In the genomic region with DNA sequence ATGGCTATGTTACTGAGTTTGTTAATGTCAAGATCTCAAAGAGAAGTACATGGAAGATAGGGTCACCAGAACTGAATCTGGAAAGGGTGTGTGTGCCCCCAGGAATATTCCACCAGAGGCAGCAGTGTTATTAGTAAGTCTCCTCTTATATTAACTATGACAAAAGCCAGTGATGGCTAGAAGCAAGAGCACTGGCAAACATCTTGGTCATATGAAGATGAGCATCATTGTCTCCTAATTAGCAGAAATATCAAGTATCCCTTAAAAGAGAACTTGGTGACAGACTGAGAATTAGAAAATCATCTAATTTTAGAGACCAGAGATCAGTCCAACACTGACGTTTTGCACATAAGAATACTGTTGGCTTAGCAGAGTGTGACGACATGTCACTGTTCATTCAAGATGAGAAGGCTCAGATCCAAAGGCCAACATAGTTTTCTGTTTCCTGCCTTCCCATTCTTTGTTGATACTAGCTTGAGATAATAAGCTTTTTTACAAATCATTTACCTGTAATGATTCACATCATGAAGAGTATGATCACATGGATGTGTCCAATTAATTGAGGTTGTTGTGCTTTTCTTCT, we compare ENCODE assay signal across 1 cellular context.
A peak's percentile ranks its signal among the peaks of the same experiment; 100 is the strongest.
TF ChIP-seq lines count a peak whose summit lies in the region.

No MANE protein-coding gene starts in this region.

TF ChIP-seq in HepG2, 621 proteins besides CTCF, POLR2A, EP300 and RAD21 (continued from another document and continues in another):
- TF ChIP-seq, protein P1, sequence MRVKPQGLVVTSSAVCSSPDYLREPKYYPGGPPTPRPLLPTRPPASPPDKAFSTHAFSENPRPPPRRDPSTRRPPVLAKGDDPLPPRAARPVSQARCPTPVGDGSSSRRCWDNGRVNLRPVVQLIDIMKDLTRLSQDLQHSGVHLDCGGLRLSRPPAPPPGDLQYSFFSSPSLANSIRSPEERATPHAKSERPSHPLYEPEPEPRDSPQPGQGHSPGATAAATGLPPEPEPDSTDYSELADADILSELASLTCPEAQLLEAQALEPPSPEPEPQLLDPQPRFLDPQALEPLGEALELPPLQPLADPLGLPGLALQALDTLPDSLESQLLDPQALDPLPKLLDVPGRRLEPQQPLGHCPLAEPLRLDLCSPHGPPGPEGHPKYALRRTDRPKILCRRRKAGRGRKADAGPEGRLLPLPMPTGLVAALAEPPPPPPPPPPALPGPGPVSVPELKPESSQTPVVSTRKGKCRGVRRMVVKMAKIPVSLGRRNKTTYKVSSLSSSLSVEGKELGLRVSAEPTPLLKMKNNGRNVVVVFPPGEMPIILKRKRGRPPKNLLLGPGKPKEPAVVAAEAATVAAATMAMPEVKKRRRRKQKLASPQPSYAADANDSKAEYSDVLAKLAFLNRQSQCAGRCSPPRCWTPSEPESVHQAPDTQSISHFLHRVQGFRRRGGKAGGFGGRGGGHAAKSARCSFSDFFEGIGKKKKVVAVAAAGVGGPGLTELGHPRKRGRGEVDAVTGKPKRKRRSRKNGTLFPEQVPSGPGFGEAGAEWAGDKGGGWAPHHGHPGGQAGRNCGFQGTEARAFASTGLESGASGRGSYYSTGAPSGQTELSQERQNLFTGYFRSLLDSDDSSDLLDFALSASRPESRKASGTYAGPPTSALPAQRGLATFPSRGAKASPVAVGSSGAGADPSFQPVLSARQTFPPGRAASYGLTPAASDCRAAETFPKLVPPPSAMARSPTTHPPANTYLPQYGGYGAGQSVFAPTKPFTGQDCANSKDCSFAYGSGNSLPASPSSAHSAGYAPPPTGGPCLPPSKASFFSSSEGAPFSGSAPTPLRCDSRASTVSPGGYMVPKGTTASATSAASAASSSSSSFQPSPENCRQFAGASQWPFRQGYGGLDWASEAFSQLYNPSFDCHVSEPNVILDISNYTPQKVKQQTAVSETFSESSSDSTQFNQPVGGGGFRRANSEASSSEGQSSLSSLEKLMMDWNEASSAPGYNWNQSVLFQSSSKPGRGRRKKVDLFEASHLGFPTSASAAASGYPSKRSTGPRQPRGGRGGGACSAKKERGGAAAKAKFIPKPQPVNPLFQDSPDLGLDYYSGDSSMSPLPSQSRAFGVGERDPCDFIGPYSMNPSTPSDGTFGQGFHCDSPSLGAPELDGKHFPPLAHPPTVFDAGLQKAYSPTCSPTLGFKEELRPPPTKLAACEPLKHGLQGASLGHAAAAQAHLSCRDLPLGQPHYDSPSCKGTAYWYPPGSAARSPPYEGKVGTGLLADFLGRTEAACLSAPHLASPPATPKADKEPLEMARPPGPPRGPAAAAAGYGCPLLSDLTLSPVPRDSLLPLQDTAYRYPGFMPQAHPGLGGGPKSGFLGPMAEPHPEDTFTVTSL (CRISPR knock-in tag; IDR thresholded peaks at IDR 0.05; ENCODE audit: borderline replicate concordance) = 0 out of 2 replicates have a peak, but pooled peaks have one; percentile 18
- TF ChIP-seq ERF (CRISPR knock-in tag; IDR thresholded peaks at IDR 0.05) (no peak), SP2 (CRISPR knock-in tag; IDR thresholded peaks at IDR 0.05) (no peak), ZNF230 (CRISPR knock-in tag; IDR thresholded peaks at IDR 0.05) (no peak), ZBTB42 (CRISPR knock-in tag; IDR thresholded peaks at IDR 0.05) (no peak), ZNF552 (CRISPR knock-in tag; IDR thresholded peaks at IDR 0.05; ENCODE audit: borderline replicate concordance) (no peak), KDM3A (CRISPR knock-in tag; IDR thresholded peaks at IDR 0.05; ENCODE audit: low read depth) (no peak), IRF2 (CRISPR knock-in tag; IDR thresholded peaks at IDR 0.05) (no peak), FOXC1 (CRISPR knock-in tag; IDR thresholded peaks at IDR 0.05; ENCODE audit: borderline replicate concordance) (no peak), ELF3 (CRISPR knock-in tag; IDR thresholded peaks at IDR 0.05) (0 out of 2 replicates have a peak, but pooled peaks have one; percentile 20), TRIM24 (CRISPR knock-in tag; IDR thresholded peaks at IDR 0.05) (no peak), ZNF30 (CRISPR knock-in tag; IDR thresholded peaks at IDR 0.05) (no peak), NRL (CRISPR knock-in tag; IDR thresholded peaks at IDR 0.05; ENCODE audit: borderline replicate concordance) (no peak), DPF2 (CRISPR knock-in tag; IDR thresholded peaks at IDR 0.05; ENCODE audit: borderline replicate concordance, low read depth) (0 out of 2 replicates have a peak, but pooled peaks have one; percentile 35), ZNF367 (CRISPR knock-in tag; IDR thresholded peaks at IDR 0.05; ENCODE audit: borderline replicate concordance) (no peak), ADNP (CRISPR knock-in tag; IDR thresholded peaks at IDR 0.05) (no peak)
- TF ChIP-seq, protein P2, sequence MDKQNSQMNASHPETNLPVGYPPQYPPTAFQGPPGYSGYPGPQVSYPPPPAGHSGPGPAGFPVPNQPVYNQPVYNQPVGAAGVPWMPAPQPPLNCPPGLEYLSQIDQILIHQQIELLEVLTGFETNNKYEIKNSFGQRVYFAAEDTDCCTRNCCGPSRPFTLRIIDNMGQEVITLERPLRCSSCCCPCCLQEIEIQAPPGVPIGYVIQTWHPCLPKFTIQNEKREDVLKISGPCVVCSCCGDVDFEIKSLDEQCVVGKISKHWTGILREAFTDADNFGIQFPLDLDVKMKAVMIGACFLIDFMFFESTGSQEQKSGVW (CRISPR knock-in tag; IDR thresholded peaks at IDR 0.05; ENCODE audit: borderline replicate concordance) = no peak
- TF ChIP-seq, protein P3, sequence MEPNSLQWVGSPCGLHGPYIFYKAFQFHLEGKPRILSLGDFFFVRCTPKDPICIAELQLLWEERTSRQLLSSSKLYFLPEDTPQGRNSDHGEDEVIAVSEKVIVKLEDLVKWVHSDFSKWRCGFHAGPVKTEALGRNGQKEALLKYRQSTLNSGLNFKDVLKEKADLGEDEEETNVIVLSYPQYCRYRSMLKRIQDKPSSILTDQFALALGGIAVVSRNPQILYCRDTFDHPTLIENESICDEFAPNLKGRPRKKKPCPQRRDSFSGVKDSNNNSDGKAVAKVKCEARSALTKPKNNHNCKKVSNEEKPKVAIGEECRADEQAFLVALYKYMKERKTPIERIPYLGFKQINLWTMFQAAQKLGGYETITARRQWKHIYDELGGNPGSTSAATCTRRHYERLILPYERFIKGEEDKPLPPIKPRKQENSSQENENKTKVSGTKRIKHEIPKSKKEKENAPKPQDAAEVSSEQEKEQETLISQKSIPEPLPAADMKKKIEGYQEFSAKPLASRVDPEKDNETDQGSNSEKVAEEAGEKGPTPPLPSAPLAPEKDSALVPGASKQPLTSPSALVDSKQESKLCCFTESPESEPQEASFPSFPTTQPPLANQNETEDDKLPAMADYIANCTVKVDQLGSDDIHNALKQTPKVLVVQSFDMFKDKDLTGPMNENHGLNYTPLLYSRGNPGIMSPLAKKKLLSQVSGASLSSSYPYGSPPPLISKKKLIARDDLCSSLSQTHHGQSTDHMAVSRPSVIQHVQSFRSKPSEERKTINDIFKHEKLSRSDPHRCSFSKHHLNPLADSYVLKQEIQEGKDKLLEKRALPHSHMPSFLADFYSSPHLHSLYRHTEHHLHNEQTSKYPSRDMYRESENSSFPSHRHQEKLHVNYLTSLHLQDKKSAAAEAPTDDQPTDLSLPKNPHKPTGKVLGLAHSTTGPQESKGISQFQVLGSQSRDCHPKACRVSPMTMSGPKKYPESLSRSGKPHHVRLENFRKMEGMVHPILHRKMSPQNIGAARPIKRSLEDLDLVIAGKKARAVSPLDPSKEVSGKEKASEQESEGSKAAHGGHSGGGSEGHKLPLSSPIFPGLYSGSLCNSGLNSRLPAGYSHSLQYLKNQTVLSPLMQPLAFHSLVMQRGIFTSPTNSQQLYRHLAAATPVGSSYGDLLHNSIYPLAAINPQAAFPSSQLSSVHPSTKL (CRISPR knock-in tag; IDR thresholded peaks at IDR 0.05) = no peak
- TF ChIP-seq, protein P4, sequence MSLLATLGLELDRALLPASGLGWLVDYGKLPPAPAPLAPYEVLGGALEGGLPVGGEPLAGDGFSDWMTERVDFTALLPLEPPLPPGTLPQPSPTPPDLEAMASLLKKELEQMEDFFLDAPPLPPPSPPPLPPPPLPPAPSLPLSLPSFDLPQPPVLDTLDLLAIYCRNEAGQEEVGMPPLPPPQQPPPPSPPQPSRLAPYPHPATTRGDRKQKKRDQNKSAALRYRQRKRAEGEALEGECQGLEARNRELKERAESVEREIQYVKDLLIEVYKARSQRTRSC (CRISPR knock-in tag; IDR thresholded peaks at IDR 0.05; ENCODE audit: low read depth) = no peak
- TF ChIP-seq, protein P5, sequence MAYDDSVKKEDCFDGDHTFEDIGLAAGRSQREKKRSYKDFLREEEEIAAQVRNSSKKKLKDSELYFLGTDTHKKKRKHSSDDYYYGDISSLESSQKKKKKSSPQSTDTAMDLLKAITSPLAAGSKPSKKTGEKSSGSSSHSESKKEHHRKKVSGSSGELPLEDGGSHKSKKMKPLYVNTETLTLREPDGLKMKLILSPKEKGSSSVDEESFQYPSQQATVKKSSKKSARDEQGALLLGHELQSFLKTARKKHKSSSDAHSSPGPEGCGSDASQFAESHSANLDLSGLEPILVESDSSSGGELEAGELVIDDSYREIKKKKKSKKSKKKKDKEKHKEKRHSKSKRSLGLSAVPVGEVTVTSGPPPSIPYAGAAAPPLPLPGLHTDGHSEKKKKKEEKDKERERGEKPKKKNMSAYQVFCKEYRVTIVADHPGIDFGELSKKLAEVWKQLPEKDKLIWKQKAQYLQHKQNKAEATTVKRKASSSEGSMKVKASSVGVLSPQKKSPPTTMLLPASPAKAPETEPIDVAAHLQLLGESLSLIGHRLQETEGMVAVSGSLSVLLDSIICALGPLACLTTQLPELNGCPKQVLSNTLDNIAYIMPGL (CRISPR knock-in tag; IDR thresholded peaks at IDR 0.05; ENCODE audit: borderline replicate concordance in 1 of 2, low read depth in 1 of 2) = no peak
- TF ChIP-seq, protein P6, sequence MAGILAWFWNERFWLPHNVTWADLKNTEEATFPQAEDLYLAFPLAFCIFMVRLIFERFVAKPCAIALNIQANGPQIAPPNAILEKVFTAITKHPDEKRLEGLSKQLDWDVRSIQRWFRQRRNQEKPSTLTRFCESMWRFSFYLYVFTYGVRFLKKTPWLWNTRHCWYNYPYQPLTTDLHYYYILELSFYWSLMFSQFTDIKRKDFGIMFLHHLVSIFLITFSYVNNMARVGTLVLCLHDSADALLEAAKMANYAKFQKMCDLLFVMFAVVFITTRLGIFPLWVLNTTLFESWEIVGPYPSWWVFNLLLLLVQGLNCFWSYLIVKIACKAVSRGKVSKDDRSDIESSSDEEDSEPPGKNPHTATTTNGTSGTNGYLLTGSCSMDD (CRISPR knock-in tag; IDR thresholded peaks at IDR 0.05) = no peak
- TF ChIP-seq, protein P7, sequence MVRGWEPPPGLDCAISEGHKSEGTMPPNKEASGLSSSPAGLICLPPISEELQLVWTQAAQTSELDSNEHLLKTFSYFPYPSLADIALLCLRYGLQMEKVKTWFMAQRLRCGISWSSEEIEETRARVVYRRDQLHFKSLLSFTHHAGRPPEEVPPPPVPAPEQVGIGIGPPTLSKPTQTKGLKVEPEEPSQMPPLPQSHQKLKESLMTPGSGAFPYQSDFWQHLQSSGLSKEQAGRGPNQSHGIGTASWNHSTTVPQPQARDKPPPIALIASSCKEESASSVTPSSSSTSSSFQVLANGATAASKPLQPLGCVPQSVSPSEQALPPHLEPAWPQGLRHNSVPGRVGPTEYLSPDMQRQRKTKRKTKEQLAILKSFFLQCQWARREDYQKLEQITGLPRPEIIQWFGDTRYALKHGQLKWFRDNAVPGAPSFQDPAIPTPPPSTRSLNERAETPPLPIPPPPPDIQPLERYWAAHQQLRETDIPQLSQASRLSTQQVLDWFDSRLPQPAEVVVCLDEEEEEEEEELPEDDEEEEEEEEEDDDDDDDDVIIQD (CRISPR knock-in tag; IDR thresholded peaks at IDR 0.05; ENCODE audit: low read depth) = peak; percentile 82; the same call in 1 of the 2 replicates
- TF ChIP-seq, protein P8, sequence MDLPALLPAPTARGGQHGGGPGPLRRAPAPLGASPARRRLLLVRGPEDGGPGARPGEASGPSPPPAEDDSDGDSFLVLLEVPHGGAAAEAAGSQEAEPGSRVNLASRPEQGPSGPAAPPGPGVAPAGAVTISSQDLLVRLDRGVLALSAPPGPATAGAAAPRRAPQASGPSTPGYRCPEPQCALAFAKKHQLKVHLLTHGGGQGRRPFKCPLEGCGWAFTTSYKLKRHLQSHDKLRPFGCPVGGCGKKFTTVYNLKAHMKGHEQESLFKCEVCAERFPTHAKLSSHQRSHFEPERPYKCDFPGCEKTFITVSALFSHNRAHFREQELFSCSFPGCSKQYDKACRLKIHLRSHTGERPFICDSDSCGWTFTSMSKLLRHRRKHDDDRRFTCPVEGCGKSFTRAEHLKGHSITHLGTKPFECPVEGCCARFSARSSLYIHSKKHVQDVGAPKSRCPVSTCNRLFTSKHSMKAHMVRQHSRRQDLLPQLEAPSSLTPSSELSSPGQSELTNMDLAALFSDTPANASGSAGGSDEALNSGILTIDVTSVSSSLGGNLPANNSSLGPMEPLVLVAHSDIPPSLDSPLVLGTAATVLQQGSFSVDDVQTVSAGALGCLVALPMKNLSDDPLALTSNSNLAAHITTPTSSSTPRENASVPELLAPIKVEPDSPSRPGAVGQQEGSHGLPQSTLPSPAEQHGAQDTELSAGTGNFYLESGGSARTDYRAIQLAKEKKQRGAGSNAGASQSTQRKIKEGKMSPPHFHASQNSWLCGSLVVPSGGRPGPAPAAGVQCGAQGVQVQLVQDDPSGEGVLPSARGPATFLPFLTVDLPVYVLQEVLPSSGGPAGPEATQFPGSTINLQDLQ (CRISPR knock-in tag; IDR thresholded peaks at IDR 0.05) = no peak
- TF ChIP-seq, protein P9, sequence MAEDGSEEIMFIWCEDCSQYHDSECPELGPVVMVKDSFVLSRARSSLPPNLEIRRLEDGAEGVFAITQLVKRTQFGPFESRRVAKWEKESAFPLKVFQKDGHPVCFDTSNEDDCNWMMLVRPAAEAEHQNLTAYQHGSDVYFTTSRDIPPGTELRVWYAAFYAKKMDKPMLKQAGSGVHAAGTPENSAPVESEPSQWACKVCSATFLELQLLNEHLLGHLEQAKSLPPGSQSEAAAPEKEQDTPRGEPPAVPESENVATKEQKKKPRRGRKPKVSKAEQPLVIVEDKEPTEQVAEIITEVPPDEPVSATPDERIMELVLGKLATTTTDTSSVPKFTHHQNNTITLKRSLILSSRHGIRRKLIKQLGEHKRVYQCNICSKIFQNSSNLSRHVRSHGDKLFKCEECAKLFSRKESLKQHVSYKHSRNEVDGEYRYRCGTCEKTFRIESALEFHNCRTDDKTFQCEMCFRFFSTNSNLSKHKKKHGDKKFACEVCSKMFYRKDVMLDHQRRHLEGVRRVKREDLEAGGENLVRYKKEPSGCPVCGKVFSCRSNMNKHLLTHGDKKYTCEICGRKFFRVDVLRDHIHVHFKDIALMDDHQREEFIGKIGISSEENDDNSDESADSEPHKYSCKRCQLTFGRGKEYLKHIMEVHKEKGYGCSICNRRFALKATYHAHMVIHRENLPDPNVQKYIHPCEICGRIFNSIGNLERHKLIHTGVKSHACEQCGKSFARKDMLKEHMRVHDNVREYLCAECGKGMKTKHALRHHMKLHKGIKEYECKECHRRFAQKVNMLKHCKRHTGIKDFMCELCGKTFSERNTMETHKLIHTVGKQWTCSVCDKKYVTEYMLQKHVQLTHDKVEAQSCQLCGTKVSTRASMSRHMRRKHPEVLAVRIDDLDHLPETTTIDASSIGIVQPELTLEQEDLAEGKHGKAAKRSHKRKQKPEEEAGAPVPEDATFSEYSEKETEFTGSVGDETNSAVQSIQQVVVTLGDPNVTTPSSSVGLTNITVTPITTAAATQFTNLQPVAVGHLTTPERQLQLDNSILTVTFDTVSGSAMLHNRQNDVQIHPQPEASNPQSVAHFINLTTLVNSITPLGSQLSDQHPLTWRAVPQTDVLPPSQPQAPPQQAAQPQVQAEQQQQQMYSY (CRISPR knock-in tag; IDR thresholded peaks at IDR 0.05) = no peak
- TF ChIP-seq, protein P10, sequence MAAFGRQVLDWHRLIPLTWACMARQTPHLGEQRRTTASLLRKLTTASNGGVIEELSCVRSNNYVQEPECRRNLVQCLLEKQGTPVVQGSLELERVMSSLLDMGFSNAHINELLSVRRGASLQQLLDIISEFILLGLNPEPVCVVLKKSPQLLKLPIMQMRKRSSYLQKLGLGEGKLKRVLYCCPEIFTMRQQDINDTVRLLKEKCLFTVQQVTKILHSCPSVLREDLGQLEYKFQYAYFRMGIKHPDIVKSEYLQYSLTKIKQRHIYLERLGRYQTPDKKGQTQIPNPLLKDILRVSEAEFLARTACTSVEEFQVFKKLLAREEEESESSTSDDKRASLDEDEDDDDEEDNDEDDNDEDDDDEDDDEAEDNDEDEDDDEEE (CRISPR knock-in tag; IDR thresholded peaks at IDR 0.05) = no peak
